37 cellular contexts compared by ENCODE assay signal in the genomic region with DNA sequence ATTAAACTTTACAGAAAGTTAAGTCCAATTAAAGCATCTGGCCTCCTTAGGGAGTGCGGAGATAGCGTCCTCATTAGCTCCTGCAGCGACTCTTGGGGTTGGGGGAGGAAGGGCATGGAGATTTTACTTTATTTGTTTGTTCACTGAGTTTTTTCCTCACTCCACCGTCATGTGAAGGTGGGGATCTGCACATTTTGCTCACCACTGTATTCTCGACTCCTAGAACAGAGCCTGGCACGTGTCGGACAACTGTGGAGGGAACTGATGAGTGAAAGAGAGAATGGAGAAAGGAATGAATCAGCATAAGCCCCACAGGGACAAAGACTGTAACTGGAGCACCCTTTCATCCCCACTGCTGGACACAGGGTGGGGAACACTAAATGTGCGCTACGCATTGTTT.
"Had no signal": no experiment of that assay in that cellular context is flagged by ENCODE, and none has a peak within 500 bp of the region (broad histone marks: within the 10 kb centered on the region; RNA-seq: fewer than 3 reads in every experiment).

No MANE protein-coding gene starts in this region.

- H3K27ac Mint-ChIP-seq: activated CD4-positive, alpha-beta memory T cell treated with anti-CD3 and anti-CD28 coated beads, Interleukin-2, amount 10 ng/mL, durations not matched to agents 7 days and 5 days; activated CD8-positive, alpha-beta memory T cell treated with anti-CD3 and anti-CD28 coated beads, Interleukin-2, amount 10 ng/mL, durations not matched to agents 7 days and 5 days; activated naive CD8-positive, alpha-beta T cell treated with anti-CD3 and anti-CD28 coated beads for 36 hours had no signal

- H3K27ac ChIP-seq: brain microvascular endothelial cell, WERI-Rb-1 had no signal

- H3K27me3 Mint-ChIP-seq: activated CD4-positive, alpha-beta memory T cell treated with anti-CD3 and anti-CD28 coated beads, Interleukin-2, amount 10 ng/mL, durations not matched to agents 7 days and 5 days; activated CD8-positive, alpha-beta memory T cell treated with anti-CD3 and anti-CD28 coated beads, Interleukin-2, amount 10 ng/mL, durations not matched to agents 7 days and 5 days; activated naive CD8-positive, alpha-beta T cell treated with anti-CD3 and anti-CD28 coated beads for 36 hours had no signal

- ATAC-seq: activated CD8-positive, alpha-beta memory T cell treated with anti-CD3 and anti-CD28 coated beads, Interleukin-2, amount 10 ng/mL, durations not matched to agents 7 days and 5 days; K562; PC-3 had no signal

- H3K4me3 Mint-ChIP-seq: activated CD4-positive, alpha-beta memory T cell treated with anti-CD3 and anti-CD28 coated beads, Interleukin-2, amount 10 ng/mL, durations not matched to agents 7 days and 5 days; activated CD8-positive, alpha-beta memory T cell treated with anti-CD3 and anti-CD28 coated beads, Interleukin-2, amount 10 ng/mL, durations not matched to agents 7 days and 5 days; activated naive CD8-positive, alpha-beta T cell treated with anti-CD3 and anti-CD28 coated beads for 36 hours had no signal

- H3K4me1 ChIP-seq: Peyer's patch had no signal

- DNase-seq: activated CD4-positive, alpha-beta memory T cell treated with anti-CD3 and anti-CD28 coated beads, Interleukin-2, amount 10 ng/mL, durations not matched to agents 7 days and 5 days; activated CD4-positive, alpha-beta T cell treated with anti-CD3 and anti-CD28 coated beads for 1 hour; activated CD4-positive, alpha-beta T cell treated with anti-CD3 and anti-CD28 coated beads for 48 hours; activated CD4-positive, CD25-positive, alpha-beta regulatory T cell; activated CD8-positive, alpha-beta memory T cell treated with anti-CD3 and anti-CD28 coated beads for 24 hours; activated CD8-positive, alpha-beta memory T cell treated with anti-CD3 and anti-CD28 coated beads, Interleukin-2, amount 10 ng/mL, durations not matched to agents 7 days and 5 days; activated CD8-positive, alpha-beta memory T cell treated with anti-CD3 and anti-CD28 coated beads, Interleukin-2, amount 50 U/mL, for 48 hours; activated effector memory CD4-positive, alpha-beta T cell treated with Interleukin-2 at 50 U/mL for 16 hours; activated naive CD4-positive, alpha-beta T cell treated with anti-CD3 and anti-CD28 coated beads, Interleukin-2, amount 50 U/mL, for 16 hours; activated naive CD8-positive, alpha-beta T cell treated with anti-CD3 and anti-CD28 coated beads for 36 hours; activated T-cell treated with anti-CD3 and anti-CD28 coated beads, Interleukin-2, amount 50 U/mL, for 48 hours; amniotic stem cell; aorta; brain microvascular endothelial cell; central memory CD4-positive, alpha-beta T cell; Karpas-422; MG63; NCI-H1048; NCI-H1105 treated with DMSO at 0.1 percent for 48 hours; NCI-H1436 treated with DMSO at 0.1 percent for 48 hours; NCI-H1694 treated with DMSO at 0.1 percent for 48 hours; NCI-H2029; NCI-H345; NCI-H510A; NCI-H526; NCI-H748 treated with DMSO at 0.1 percent for 48 hours; NK-92 treated with Interleukin-12 subunit alpha and Interleukin-12 subunit beta, amount 100 ng/mL, for 24 hours; PC-3; RPMI8226; SHP77 treated with DMSO at 0.1 percent for 48 hours; SW 1271; T-helper 1 cell; T-helper 2 cell; T-helper 9 cell; WERI-Rb-1 had no signal

- H3K36me3 Mint-ChIP-seq: activated CD8-positive, alpha-beta memory T cell treated with anti-CD3 and anti-CD28 coated beads, Interleukin-2, amount 10 ng/mL, durations not matched to agents 7 days and 5 days; activated naive CD8-positive, alpha-beta T cell treated with anti-CD3 and anti-CD28 coated beads for 36 hours had no signal

- H3K4me3 ChIP-seq: K562, MG63, Peyer's patch had no signal

- H3K4me1 Mint-ChIP-seq: activated CD4-positive, alpha-beta memory T cell treated with anti-CD3 and anti-CD28 coated beads, Interleukin-2, amount 10 ng/mL, durations not matched to agents 7 days and 5 days; activated CD8-positive, alpha-beta memory T cell treated with anti-CD3 and anti-CD28 coated beads, Interleukin-2, amount 10 ng/mL, durations not matched to agents 7 days and 5 days; activated naive CD8-positive, alpha-beta T cell treated with anti-CD3 and anti-CD28 coated beads for 36 hours had no signal

- H3K9me3 ChIP-seq: Peyer's patch had no signal

- H3K9me3 Mint-ChIP-seq: activated CD4-positive, alpha-beta memory T cell treated with anti-CD3 and anti-CD28 coated beads, Interleukin-2, amount 10 ng/mL, durations not matched to agents 7 days and 5 days; activated naive CD8-positive, alpha-beta T cell treated with anti-CD3 and anti-CD28 coated beads for 36 hours had no signal

- H3K27me3 ChIP-seq: brain microvascular endothelial cell, MG63, Peyer's patch had no signal

- H3K36me3 ChIP-seq: brain microvascular endothelial cell, MG63, Peyer's patch, WERI-Rb-1 had no signal
